22 cellular contexts compared by ENCODE assay signal in the genomic region with DNA sequence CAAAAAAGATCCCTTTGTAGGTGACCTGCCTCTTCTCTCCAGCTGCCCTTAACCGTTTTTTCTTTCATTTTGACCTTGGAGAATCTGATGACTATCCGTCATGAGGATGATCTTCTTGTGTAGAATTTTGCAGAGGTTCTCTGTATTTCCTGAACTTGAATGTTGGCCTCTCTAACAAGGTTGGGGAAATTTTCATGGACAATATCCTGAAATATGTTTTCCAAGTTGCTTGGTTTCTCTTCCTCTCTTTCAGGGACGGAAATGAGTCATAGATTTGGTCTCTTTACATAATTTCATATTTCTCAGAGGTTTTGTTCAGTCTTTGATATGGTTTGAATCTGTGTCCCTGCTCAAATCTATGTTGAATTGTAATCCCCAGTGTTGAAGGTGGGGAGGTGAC. TPM values are rescaled to one million over a fixed set of nuclear protein-coding genes. Genes with fewer than 3 reads are reported as not detected.
DNase-seq lines count a peak whose midpoint lies in the region; ATAC-seq, FAIRE-seq and TF ChIP-seq lines count a peak whose summit lies in the region.
"Had no signal": no experiment of that assay in that cellular context is flagged by ENCODE, and none has a peak within 500 bp of the region (broad histone marks: within the 10 kb centered on the region; RNA-seq: fewer than 3 reads in every experiment).

No MANE protein-coding gene starts in this region.

- CTCF ChIA-PET in CD8-positive, alpha-beta T cell (lab: Charles Lee): no interaction called here

- H3K9me3 ChIP-seq in spleen (peaks cover 4 to 22% (median 16%) of the 10 kb centered on the region in 8 donors), MM.1S (replicated peaks; ENCODE audit: insufficient read depth, low read length) (no peaks in the 10 kb centered on the region)
- peaks cover 3% of the 10 kb centered on the region for H3K9me3 ChIP-seq in CD8-positive, alpha-beta T cell (ENCODE audit: low read length)

- no peaks in the 10 kb centered on the region for H3K27me3 Mint-ChIP-seq in CD8-positive, alpha-beta T cell (ENCODE audit: low read depth)
- H3K27me3 Mint-ChIP-seq: CD8-positive, alpha-beta memory T cell had no signal

- no peaks in the 10 kb centered on the region for H3K4me1 Mint-ChIP-seq in CD8-positive, alpha-beta T cell (ENCODE audit: low read depth)

- H4K20me1 ChIP-seq in MM.1S (ENCODE audit: insufficient read depth, low read length): no peaks in the 10 kb centered on the region

- H2AFZ ChIP-seq in MM.1S (ENCODE audit: low read length): no peak overlapping the region

- no peaks in the 10 kb centered on the region for H3K9me2 ChIP-seq in MM.1S (replicated peaks; ENCODE audit: insufficient read depth, low read length)

- POLR2A ChIA-PET in CD8-positive, alpha-beta T cell (lab: Charles Lee): no interaction called here

- H3K27ac ChIP-seq in spleen (peak overlapping the region in 7 of 8 donors; percentile 23 to 68 (median 51)), MM.1S (ENCODE audit: low read length) (no peak overlapping the region)
- no peak overlapping the region for H3K27ac ChIP-seq in CD8-positive, alpha-beta T cell (ENCODE audit: low read depth, low read length)
- H3K27ac ChIP-seq: 22Rv1, A549, C4-2B, HL-60 had no signal

- H3K4me1 ChIP-seq in spleen (no peaks in the 10 kb centered on the region), MM.1S (ENCODE audit: low read length) (no peaks in the 10 kb centered on the region)
- no peaks in the 10 kb centered on the region for H3K4me1 ChIP-seq in CD8-positive, alpha-beta T cell (ENCODE audit: insufficient read depth, low read length)
- H3K4me1 ChIP-seq: A549 had no signal

- peaks cover 8% of the 10 kb centered on the region for H3K9me3 Mint-ChIP-seq in CD8-positive, alpha-beta T cell

- intact Hi-C loops in spleen (cut with DNase I; ENCODE audit: low total_unique reads): no loop called here
- intact Hi-C loops in CD8-positive, alpha-beta T cell (cut with DNase I, micrococcal nuclease): no loop called here

- H3K4me3 Mint-ChIP-seq in CD8-positive, alpha-beta T cell: no peak overlapping the region
- H3K4me3 Mint-ChIP-seq: CD8-positive, alpha-beta memory T cell; HFFc6 had no signal

- H3K27me3 ChIP-seq in spleen (replicated peaks in 1 of 7): no peaks in the 10 kb centered on the region
- no peaks in the 10 kb centered on the region for H3K27me3 ChIP-seq in MM.1S (replicated peaks; ENCODE audit: insufficient read depth, low read length)
- no peaks in the 10 kb centered on the region for H3K27me3 ChIP-seq in CD8-positive, alpha-beta T cell (ENCODE audit: insufficient read depth, low read length)

- peaks cover 53% of the 10 kb centered on the region for H3K36me3 Mint-ChIP-seq in CD8-positive, alpha-beta T cell

- DNase-seq in DMS53 (lab: John Stamatoyannopoulos, UW) (peak; percentile 33), DMS53 treated with DMSO at 0.1 percent for 48 hours (lab: John Stamatoyannopoulos, UW; ENCODE audit: unreplicated experiment) (no peak), GM12891 (ENCODE audit: insufficient read length, low spot score) (no peak), dermis blood vessel endothelial cell (peak; percentile 49), spleen (no peak), MM.1S (no peak), mesenteric fat pad (ENCODE audit: low spot score) (no peak)
- DNase-seq in CD8-positive, alpha-beta T cell: no peak
- DNase-seq: AML-193; CD8-positive, alpha-beta memory T cell; COR-L47; DMS 273 treated with DMSO at 0.1 percent for 48 hours; DMS79; GDM1; GOT3; H7; HFFc6 had no signal

- no peak for FAIRE-seq in GM12891 (lab: Jason Lieb, UNC)
- FAIRE-seq: A549 had no signal

- TF ChIP-seq POLR2A in GM12891 (IDR thresholded peaks at IDR 0.05; ENCODE audit: low read depth, low read length) (no peak), spleen (IDR thresholded peaks at IDR 0.05) (no peak)

- H3K9ac ChIP-seq in MM.1S (ENCODE audit: low read length): no peak overlapping the region

- H3K4me3 ChIP-seq in spleen: no peak overlapping the region
- no peak overlapping the region for H3K4me3 ChIP-seq in MM.1S (ENCODE audit: low read length)
- H3K4me3 ChIP-seq in CD8-positive, alpha-beta T cell (ENCODE audit: low read depth, low read length): no peak overlapping the region
- H3K4me3 ChIP-seq: A549 had no signal

- TF ChIP-seq CTCF in spleen (IDR thresholded peaks at IDR 0.05 in 8 of 11, conservative IDR thresholded peaks at IDR 0.05 in 3 of 11): no peak
- TF ChIP-seq CTCF in MM.1S (IDR thresholded peaks at IDR 0.05; ENCODE audit: low read length): no peak
- no peak for TF ChIP-seq CTCF in CD8-positive, alpha-beta T cell (IDR thresholded peaks at IDR 0.05)

- H3K36me3 ChIP-seq in spleen (peaks cover 0 to 52% (median 10%) of the 10 kb centered on the region in 6 donors), MM.1S (replicated peaks; ENCODE audit: insufficient read depth, low read length) (peaks cover 3% of the 10 kb centered on the region)
- H3K36me3 ChIP-seq in CD8-positive, alpha-beta T cell (ENCODE audit: insufficient read depth, low read length): peaks cover 12% of the 10 kb centered on the region

- no peak overlapping the region for H3K4me2 ChIP-seq in MM.1S (ENCODE audit: low read depth, low read length)
- H3K4me2 ChIP-seq: A549 had no signal

- H3K79me2 ChIP-seq in MM.1S (ENCODE audit: low read length): no peaks in the 10 kb centered on the region

- 74 to 91% (median 82%) methylated on average over 3 of the region's 3 CpGs for WGBS in spleen, 5 donors

- ATAC-seq in CD8-positive, alpha-beta T cell: no peak
- ATAC-seq: A549, HCT116 had no signal

- no peaks in the 10 kb centered on the region for H3F3A ChIP-seq in MM.1S (ENCODE audit: insufficient read depth, low read length)

- no peak overlapping the region for H3K27ac Mint-ChIP-seq in CD8-positive, alpha-beta T cell
- H3K27ac Mint-ChIP-seq: CD8-positive, alpha-beta memory T cell; HFFc6 had no signal

TF ChIP-seq in GM12891, 5 proteins besides CTCF, POLR2A, EP300 and RAD21:
- TF ChIP-seq SPI1 (IDR thresholded peaks at IDR 0.05; ENCODE audit: low read depth, low read length) (peak; percentile 28; the same call in 1 of the 2 replicates), TAF1 (IDR thresholded peaks at IDR 0.05; ENCODE audit: low read depth, low read length) (no peak), PAX5 (IDR thresholded peaks at IDR 0.05; ENCODE audit: insufficient read depth, low read length, severe bottlenecking) (no peak), POLR2AphosphoS5 (IDR thresholded peaks at IDR 0.05; ENCODE audit: low read depth, low read length) (no peak), POU2F2 (IDR thresholded peaks at IDR 0.05; ENCODE audit: low read depth, low read length) (no peak)

RNA-seq across cellular contexts. Expression of a gene that starts 34.0 kb away (rescaled TPM):
- polyA plus RNA-seq in GM12891 (2012; ENCODE audit: low read depth, missing spikeins): 9.3 TPM
- total RNA-seq in dermis blood vessel endothelial cell (7.3 and 8.5 TPM in 2 replicates), spleen (10 to 100 TPM; 10.1 to 70.5 (median 14.6) TPM), mesenteric fat pad (5.3 TPM)
- 1 to 10 TPM; 5.7 to 9.7 (median 6.0) TPM for polyA plus RNA-seq in spleen
- 10 to 100 TPM; 11.1 to 11.7 TPM for total RNA-seq in CD8-positive, alpha-beta T cell

RNA-seq across cellular contexts. Expression of a gene that starts 54.6 kb away (rescaled TPM):
- 2.5 TPM for polyA plus RNA-seq in GM12891 (2012; ENCODE audit: low read depth, missing spikeins)
- 2.0 and 4.2 TPM in 2 replicates for total RNA-seq in dermis blood vessel endothelial cell
- 10 to 100 TPM; 12.4 to 28.9 (median 16.9) TPM for total RNA-seq in spleen
- 1 to 10 TPM; 1.9 to 2.8 (median 2.2) TPM for polyA plus RNA-seq in spleen
- total RNA-seq in mesenteric fat pad: 8.8 TPM
- total RNA-seq in CD8-positive, alpha-beta T cell: 10 to 100 TPM; 13.7 to 15.1 TPM

Comparison
In these comparisons a context has a peak if more than half of its experiments do, and no peak if none do; other contexts are left out.
1. DNase-seq: peak in DMS53 (single experiment) and dermis blood vessel endothelial cell (single experiment); none in DMS53 treated with DMSO at 0.1 percent for 48 hours (single experiment), GM12891 (single experiment), spleen (single experiment), MM.1S (single experiment), mesenteric fat pad (single experiment) and CD8-positive, alpha-beta T cell (0 of 7).
2. H3K27ac ChIP-seq: peak in spleen (7 of 8); none in MM.1S (single experiment) and CD8-positive, alpha-beta T cell (single experiment).